In genomic region chr15:39783244-39783820, GRCh38 we compare ENCODE assay signal across 8 cellular contexts. TPM values are rescaled to one million over a fixed set of nuclear protein-coding genes. Genes with fewer than 3 reads are reported as not detected.
DNase-seq lines count a peak whose midpoint lies in the region; TF ChIP-seq lines count a peak whose summit lies in the region.

No MANE protein-coding gene starts in this region.

- 3% methylated on average over 10 of the region's 10 CpGs for WGBS in liver
- 0% methylated on average over 9 to 10 of the region's 10 CpGs for WGBS in transverse colon (ENCODE audit: low coverage in 1 of 2), 2 donors

- peak overlapping the region in 1 of 2 donors; percentile 81 for H3K27ac ChIP-seq in liver (ENCODE audit: low read depth in 1 of 2, low read length in 2 of 2)
- peak overlapping the region; percentile 77 to 93 (median 88) for H3K27ac ChIP-seq in transverse colon

- peak overlapping the region; percentile 48 to 87 for H3K9ac ChIP-seq in liver (ENCODE audit: low read depth in 1 of 2, low read length in 2 of 2)

- H3K36me3 ChIP-seq in liver (ENCODE audit: control insufficient read depth in 4 of 4, insufficient read depth in 3 of 4, low read depth in 1 of 4, low read length in 3 of 4) (no peaks in the 10 kb centered on the region), transverse colon (no peaks in the 10 kb centered on the region)

- H3K9me3 Mint-ChIP-seq in activated naive CD4-positive, alpha-beta T cell treated with anti-CD3 and anti-CD28 coated beads for 36 hours = no peaks in the 10 kb centered on the region

- H3K4me1 ChIP-seq in liver (ENCODE audit: control insufficient read depth in 4 of 4, insufficient read depth in 4 of 4, low read length in 3 of 4) = peaks cover 3 to 22% (median 8%) of the 10 kb centered on the region in 4 donors
- peaks cover 4 to 22% (median 11%) of the 10 kb centered on the region in 4 donors for H3K4me1 ChIP-seq in transverse colon

- peak overlapping the region; percentile 77 for H3K4me3 Mint-ChIP-seq in activated naive CD4-positive, alpha-beta T cell treated with anti-CD3 and anti-CD28 coated beads for 36 hours

- no peaks in the 10 kb centered on the region for H3K27me3 ChIP-seq in liver (ENCODE audit: control insufficient read depth in 4 of 4, insufficient read depth in 4 of 4, low read length in 3 of 4)
- no peaks in the 10 kb centered on the region for H3K27me3 ChIP-seq in transverse colon

- in situ Hi-C loops in astrocyte of the spinal cord (cut with HindIII; ENCODE audit: low sequenced_read_pairs) (no loop called here), transverse colon (cut with MboI; ENCODE audit: low pct_ligation_motif_present in 1 of 4, low pct_unique_long_range_greater_than_20kb in 1 of 4, low sequenced_read_pairs in 3 of 4) (loop anchor here in 1 of 4 donors (10.0 kb wide), 1 partner anchor 91 kb away; no protein-coding TSS in a partner anchor)

- no peak for TF ChIP-seq RAD21 in liver (IDR thresholded peaks at IDR 0.05)

- H3K9me3 ChIP-seq in liver (ENCODE audit: control insufficient read depth in 4 of 4, low read length in 3 of 4) = no peaks in the 10 kb centered on the region
- no peaks in the 10 kb centered on the region for H3K9me3 ChIP-seq in transverse colon

- TF ChIP-seq CTCF in astrocyte of the spinal cord (IDR thresholded peaks at IDR 0.05; ENCODE audit: low read depth, low read length) (no peak), liver (IDR thresholded peaks at IDR 0.05; ENCODE audit: low read depth, low read length, missing input control) (no peak), transverse colon (IDR thresholded peaks at IDR 0.05) (no peak)

- peaks cover 50% of the 10 kb centered on the region for H3K4me1 Mint-ChIP-seq in activated naive CD4-positive, alpha-beta T cell treated with anti-CD3 and anti-CD28 coated beads for 36 hours (ENCODE audit: low read depth)

- DNase-seq in activated naive CD4-positive, alpha-beta T cell treated with anti-CD3 and anti-CD28 coated beads for 36 hours = no peak
- no peak for DNase-seq in activated naive CD4-positive, alpha-beta T cell (lab: John Stamatoyannopoulos, UW)
- DNase-seq in astrocyte of the spinal cord (ENCODE audit: low read depth, low spot score) (peak; percentile 43), transverse colon (no peak), middle frontal gyrus (ENCODE audit: extremely low spot score, low spot score) (no peak), NCI-H226 (no peak)
- no peak for DNase-seq in activated effector memory CD4-positive, alpha-beta T cell treated with anti-CD3 and anti-CD28 coated beads, Interleukin-2, amount 50 U/mL, for 16 hours

- H3K27ac Mint-ChIP-seq in activated naive CD4-positive, alpha-beta T cell treated with anti-CD3 and anti-CD28 coated beads for 36 hours = peak overlapping the region; percentile 64

- CTCF ChIA-PET in activated naive CD4-positive, alpha-beta T cell treated with anti-CD3 and anti-CD28 coated beads for 36 hours (lab: Charles Lee) = interaction anchor here (0.6 to 2.8 kb wide), 5 partner anchors 25 to 140 kb away, joined by 3 to 17 read pairs (median 3); no protein-coding TSS in a partner anchor

- intact Hi-C loops in activated naive CD4-positive, alpha-beta T cell treated with anti-CD3 and anti-CD28 coated beads for 36 hours (cut with micrococcal nuclease) = loop anchor here (2.0 to 10.0 kb wide), 6 partner anchors 161 to 1719 kb away; partner anchors contain the start of genes BMF and RASGRP1
- intact Hi-C loops in transverse colon (cut with DNase I; ENCODE audit: low total_unique reads) = no loop called here

- TF ChIP-seq POLR2A in transverse colon (IDR thresholded peaks at IDR 0.05) = no peak

- no peaks in the 10 kb centered on the region for H3K27me3 Mint-ChIP-seq in activated naive CD4-positive, alpha-beta T cell treated with anti-CD3 and anti-CD28 coated beads for 36 hours (ENCODE audit: low read depth)

- peaks cover 3% of the 10 kb centered on the region for H3K36me3 Mint-ChIP-seq in activated naive CD4-positive, alpha-beta T cell treated with anti-CD3 and anti-CD28 coated beads for 36 hours (ENCODE audit: low read depth)

- no peak for TF ChIP-seq EP300 in transverse colon (IDR thresholded peaks at IDR 0.05; ENCODE audit: low read depth)

- peak overlapping the region; percentile 72 for H3K4me3 ChIP-seq in astrocyte of the spinal cord (ENCODE audit: low read depth, low read length)
- H3K4me3 ChIP-seq in liver (ENCODE audit: low read depth in 1 of 3, low read length in 3 of 3) = peak overlapping the region; percentile 81 to 89 (median 86)
- peak overlapping the region; percentile 68 to 84 (median 79) for H3K4me3 ChIP-seq in transverse colon

TF ChIP-seq in liver, 16 proteins besides CTCF, POLR2A, EP300 and RAD21:
- TF ChIP-seq HNF4A (conservative IDR thresholded peaks at IDR 0.05) = no peak
- TF ChIP-seq FOXA2 (IDR thresholded peaks at IDR 0.05) = no peak
- no peak for TF ChIP-seq ZBTB33 (IDR thresholded peaks at IDR 0.05)
- no peak for TF ChIP-seq TAF1 (conservative IDR thresholded peaks at IDR 0.05)

RNA-seq across cellular contexts. Expression of gene FSIP1, which starts 0.7 kb away (rescaled TPM):
- total RNA-seq in activated naive CD4-positive, alpha-beta T cell treated with anti-CD3 and anti-CD28 coated beads for 36 hours = under 1 TPM; 0.21 to 0.27 TPM
- under 1 TPM; 0.09 to 0.17 TPM for total RNA-seq in liver
- under 1 TPM; 0.05 to 0.29 TPM for polyA plus RNA-seq in liver
- total RNA-seq in transverse colon = 1 to 10 TPM in 3 of 4 donors, not detected in 1; 1.9 to 8.6 (median 5.6) TPM
